ENCODE assay signal across 26 cellular contexts in the genomic region with DNA sequence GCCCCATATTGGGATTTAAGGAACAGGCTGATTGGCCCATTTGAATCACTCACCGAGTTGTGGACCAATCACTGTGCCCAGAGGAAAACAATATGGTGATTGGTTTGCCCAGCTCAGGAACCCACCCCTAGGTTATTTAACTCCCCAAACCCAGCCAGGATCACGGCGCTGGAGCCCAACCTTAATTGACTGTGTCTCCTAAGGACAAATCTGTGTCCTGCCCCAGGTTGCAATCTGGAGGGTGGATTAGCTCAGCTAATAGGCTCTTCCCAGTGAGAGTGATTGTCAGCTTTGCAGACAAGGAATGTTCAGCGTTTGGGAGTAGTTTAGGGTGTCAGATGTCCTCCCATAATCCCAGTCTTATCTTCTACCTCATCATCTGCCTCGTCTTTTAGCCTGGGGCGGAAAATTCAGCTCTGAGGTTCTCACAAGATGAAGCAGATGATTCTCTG. TPM values are rescaled to one million over a fixed set of nuclear protein-coding genes. Genes with fewer than 3 reads are reported as not detected.
A peak's percentile ranks its signal among the peaks of the same experiment; 100 is the strongest.
DNase-seq lines count a peak whose midpoint lies in the region; ATAC-seq, FAIRE-seq and TF ChIP-seq lines count a peak whose summit lies in the region.
"Had no signal": no experiment of that assay in that cellular context is flagged by ENCODE, and none has a peak within 500 bp of the region (broad histone marks: within the 10 kb centered on the region; RNA-seq: fewer than 3 reads in every experiment).

No MANE protein-coding gene starts in this region.

- H3K9me3 ChIP-seq in WERI-Rb-1 (ENCODE audit: severe bottlenecking) = peaks cover 5% of the 10 kb centered on the region
- H3K9me3 ChIP-seq in mesenchymal stem cell (ENCODE audit: control insufficient read depth, low read length) = no peaks in the 10 kb centered on the region
- H3K9me3 ChIP-seq in kidney (ENCODE audit: control insufficient read depth in 1 of 2, low read length in 2 of 2) = no peaks in the 10 kb centered on the region
- H3K9me3 ChIP-seq: esophagus squamous epithelium, HAP-1, upper lobe of left lung had no signal

- H2AK5ac ChIP-seq in mesenchymal stem cell (ENCODE audit: low read length, severe bottlenecking) = no peak overlapping the region

- H3K9ac ChIP-seq in mesenchymal stem cell (ENCODE audit: low read length) (no peak overlapping the region), kidney (ENCODE audit: low read length in 2 of 2) (no peak overlapping the region)

- no peak overlapping the region for H3K23ac ChIP-seq in mesenchymal stem cell (ENCODE audit: low read length in 2 of 2)

- H2BK5ac ChIP-seq in mesenchymal stem cell (ENCODE audit: low read depth, low read length, poor library complexity, severe bottlenecking) = no peak overlapping the region

- no peak for TF ChIP-seq EP300 in Ishikawa (IDR thresholded peaks at IDR 0.05; ENCODE audit: borderline replicate concordance)

- H3K4me1 ChIP-seq in mesenchymal stem cell (ENCODE audit: control insufficient read depth, insufficient read depth, low read depth, low read length) (peaks cover 14% of the 10 kb centered on the region), kidney (ENCODE audit: control insufficient read depth in 1 of 2, insufficient read depth in 1 of 2, low read depth in 1 of 2, low read length in 2 of 2) (peaks cover 4 to 9% of the 10 kb centered on the region in 2 donors)

- H2BK15ac ChIP-seq in mesenchymal stem cell (ENCODE audit: low read depth, poor library complexity, severe bottlenecking) = no peak overlapping the region

- H3K27me3 Mint-ChIP-seq in endothelial cell (ENCODE audit: unreplicated experiment) = peaks cover 4% of the 10 kb centered on the region

- no peak overlapping the region for H3K4me2 ChIP-seq in mesenchymal stem cell (ENCODE audit: low read length, poor library complexity, severe bottlenecking)

- ATAC-seq in GM19023 (IDR thresholded peaks at IDR 0.05; ENCODE audit: unreplicated experiment) = no peak
- ATAC-seq: naive thymus-derived CD4-positive, alpha-beta T cell had no signal

- no peak for FAIRE-seq in kidney (lab: Jason Lieb, UNC)

- peak overlapping the region in 1 of 2 experiments; percentile 3 for H2BK12ac ChIP-seq in mesenchymal stem cell (ENCODE audit: low read length in 2 of 2)

- no peak for TF ChIP-seq RAD21 in Ishikawa (IDR thresholded peaks at IDR 0.05; ENCODE audit: low read depth)

- H3K36me3 ChIP-seq in WERI-Rb-1 = no peaks in the 10 kb centered on the region
- H3K36me3 ChIP-seq in mesenchymal stem cell (ENCODE audit: control insufficient read depth in 1 of 2, insufficient read depth in 2 of 2, low read depth in 1 of 2, low read length in 2 of 2) = no peaks in the 10 kb centered on the region
- no peaks in the 10 kb centered on the region for H3K36me3 ChIP-seq in kidney (ENCODE audit: control insufficient read depth in 1 of 2, insufficient read depth in 2 of 2, low read length in 2 of 2)
- H3K36me3 ChIP-seq: esophagus squamous epithelium, HAP-1, upper lobe of left lung had no signal

- H3K27ac Mint-ChIP-seq in endothelial cell (ENCODE audit: unreplicated experiment) = no peak overlapping the region
- H3K27ac Mint-ChIP-seq: activated B cell treated with CpG ODN at 0.5 μM for 24 hours; activated CD4-positive, alpha-beta memory T cell treated with anti-CD3 and anti-CD28 coated beads, Interleukin-2, amount 10 ng/mL, durations not matched to agents 7 days and 5 days; CD4-positive, alpha-beta memory T cell; T-helper 1 cell treated with Interleukin-12 subunit alpha and Interleukin-12 subunit beta and Interleukin-4 antibody, amounts not matched to agents 30 μg/mL and 1 μg/mL, for 36 hours had no signal

- WGBS in mesenchymal stem cell = 81% methylated on average over 6 of the region's 6 CpGs

- TF ChIP-seq CTCF in WERI-Rb-1 (IDR thresholded peaks at IDR 0.05; ENCODE audit: low read depth, low read length) (no peak), kidney (IDR thresholded peaks at IDR 0.05; ENCODE audit: borderline replicate concordance, extremely low read depth, insufficient read depth) (no peak), GM13977 (IDR thresholded peaks at IDR 0.05; ENCODE audit: extremely low read depth, insufficient read depth, missing control alignments) (no peak), endothelial cell (IDR thresholded peaks at IDR 0.05; ENCODE audit: unreplicated experiment) (no peak)

- H3K4me3 Mint-ChIP-seq in endothelial cell (ENCODE audit: unreplicated experiment) = no peak overlapping the region
- H3K4me3 Mint-ChIP-seq: activated B cell treated with CpG ODN at 0.5 μM for 24 hours; activated CD4-positive, alpha-beta memory T cell treated with anti-CD3 and anti-CD28 coated beads, Interleukin-2, amount 10 ng/mL, durations not matched to agents 7 days and 5 days; CD4-positive, alpha-beta memory T cell; naive thymus-derived CD4-positive, alpha-beta T cell; T-helper 1 cell treated with Interleukin-12 subunit alpha and Interleukin-12 subunit beta and Interleukin-4 antibody, amounts not matched to agents 30 μg/mL and 1 μg/mL, for 36 hours had no signal

- H3K27ac ChIP-seq in WERI-Rb-1 = no peak overlapping the region
- no peak overlapping the region for H3K27ac ChIP-seq in mesenchymal stem cell (ENCODE audit: low read length, poor library complexity, severe bottlenecking)
- no peak overlapping the region for H3K27ac ChIP-seq in kidney (ENCODE audit: low read depth in 2 of 2, low read length in 2 of 2)
- H3K27ac ChIP-seq: esophagus squamous epithelium, upper lobe of left lung had no signal

- H3K4me1 Mint-ChIP-seq in endothelial cell (ENCODE audit: unreplicated experiment) = peaks cover 15% of the 10 kb centered on the region

- DNase-seq in GM03348 (ENCODE audit: low spot score) (peak; percentile 18), WERI-Rb-1 (peak; percentile 94), mesenchymal stem cell (no peak), kidney (no peak), GM13977 (ENCODE audit: low spot score) (no peak), endothelial cell (ENCODE audit: low spot score) (no peak)
- DNase-seq: activated B cell treated with CpG ODN at 0.5 μM for 24 hours; activated CD4-positive, alpha-beta memory T cell treated with anti-CD3 and anti-CD28 coated beads, Interleukin-2, amount 10 ng/mL, durations not matched to agents 7 days and 5 days; activated naive CD4-positive, alpha-beta T cell; anterior cingulate cortex; caudate nucleus; CD4-positive, alpha-beta memory T cell; DMS79 treated with DMSO at 0.1 percent for 48 hours; esophagus squamous epithelium; glutamatergic neuron; KG1; naive thymus-derived CD4-positive, alpha-beta T cell; NCI-H187 treated with DMSO at 0.1 percent for 48 hours; SHP77 treated with DMSO at 0.1 percent for 48 hours; stimulated activated CD4-positive, alpha-beta T cell treated with anti-CD3 and anti-CD28 coated beads, Interleukin-2, amount 100 ng/mL, for 24 hours; stimulated activated naive CD4-positive, alpha-beta T cell treated with Interleukin-2 at 50 U/mL for 16 hours; upper lobe of left lung had no signal

- H3K9me3 Mint-ChIP-seq in endothelial cell (ENCODE audit: unreplicated experiment) = no peaks in the 10 kb centered on the region
- H3K9me3 Mint-ChIP-seq: activated B cell treated with CpG ODN at 0.5 μM for 24 hours; activated CD4-positive, alpha-beta memory T cell treated with anti-CD3 and anti-CD28 coated beads, Interleukin-2, amount 10 ng/mL, durations not matched to agents 7 days and 5 days; T-helper 1 cell treated with Interleukin-12 subunit alpha and Interleukin-12 subunit beta and Interleukin-4 antibody, amounts not matched to agents 30 μg/mL and 1 μg/mL, for 36 hours had no signal

- no peak overlapping the region for H2AFZ ChIP-seq in mesenchymal stem cell (ENCODE audit: low read depth, low read length)

- H3K14ac ChIP-seq in mesenchymal stem cell (ENCODE audit: low read length in 2 of 2) = no peak overlapping the region

- peaks cover 7% of the 10 kb centered on the region for H3K36me3 Mint-ChIP-seq in endothelial cell (ENCODE audit: low read depth, unreplicated experiment)
- H3K36me3 Mint-ChIP-seq: CD4-positive, alpha-beta memory T cell had no signal

- no peak overlapping the region for H2BK120ac ChIP-seq in mesenchymal stem cell (ENCODE audit: low read depth, low read length)

- H3K79me1 ChIP-seq in mesenchymal stem cell (replicated peaks; ENCODE audit: low read length, poor library complexity, severe bottlenecking) = peaks cover 10% of the 10 kb centered on the region

- H3K18ac ChIP-seq in mesenchymal stem cell (ENCODE audit: low read depth in 1 of 2, low read length in 2 of 2) = peak overlapping the region; percentile 18 to 49

- no peak overlapping the region for H3K4ac ChIP-seq in mesenchymal stem cell (ENCODE audit: low read depth in 1 of 2, low read length in 2 of 2)

- in situ Hi-C loops in GM13977 (cut with MboI; ENCODE audit: low pct_unique_long_range_greater_than_20kb, low sequenced_read_pairs, unreplicated experiment) = no loop called here

- no peak overlapping the region for H4K91ac ChIP-seq in mesenchymal stem cell (ENCODE audit: low read length)

- peak overlapping the region; percentile 7 for H4K8ac ChIP-seq in mesenchymal stem cell (ENCODE audit: low read length)

- H3K27me3 ChIP-seq in WERI-Rb-1 (ENCODE audit: insufficient read depth, low read depth, severe bottlenecking) (peaks cover 65% of the 10 kb centered on the region), mesenchymal stem cell (ENCODE audit: control insufficient read depth in 1 of 2, insufficient read depth in 1 of 2, low read length in 2 of 2) (peaks cover 0 to 8% of the 10 kb centered on the region in 2 experiments)
- H3K27me3 ChIP-seq: esophagus squamous epithelium, upper lobe of left lung had no signal

- intact Hi-C loops in kidney (cut with DNase I) = no loop called here

- no peak overlapping the region for H3K4me3 ChIP-seq in WERI-Rb-1 (ENCODE audit: low read depth, low read length)
- H3K4me3 ChIP-seq in mesenchymal stem cell (ENCODE audit: insufficient read depth in 1 of 2, low read depth in 1 of 2, low read length in 2 of 2) = no peak overlapping the region
- no peak overlapping the region for H3K4me3 ChIP-seq in kidney (ENCODE audit: low read length in 2 of 2)
- H3K4me3 ChIP-seq: esophagus squamous epithelium, HAP-1, upper lobe of left lung had no signal

RNA-seq across cellular contexts. Expression of gene ZNF358, which starts 3.5 kb away (rescaled TPM):
- 104 TPM for polyA plus RNA-seq in mesenchymal stem cell (2013, experiment 1 of 2)
- polyA plus RNA-seq in mesenchymal stem cell (2013, experiment 2 of 2) = 105 TPM
- total RNA-seq in kidney (39.1 TPM), endothelial cell (ENCODE audit: unreplicated experiment) (87.4 TPM)
- 79.1 TPM for polyA plus RNA-seq in kidney (ENCODE audit: insufficient read depth, low read depth, low replicate concordance)

RNA-seq across cellular contexts. Expression of gene MCOLN1, which starts 10.0 kb away (rescaled TPM):
- 37.2 TPM for polyA plus RNA-seq in mesenchymal stem cell (2013, experiment 1 of 2)
- 35.0 TPM for polyA plus RNA-seq in mesenchymal stem cell (2013, experiment 2 of 2)
- total RNA-seq in kidney = 24.0 TPM
- 25.7 TPM for polyA plus RNA-seq in kidney (ENCODE audit: insufficient read depth, low read depth, low replicate concordance)
- 24.2 TPM for total RNA-seq in endothelial cell (ENCODE audit: unreplicated experiment)

RNA-seq across cellular contexts. Expression of gene PNPLA6, which starts 23.1 kb away (rescaled TPM):
- polyA plus RNA-seq in mesenchymal stem cell (2013, experiment 1 of 2) = 65.6 TPM
- polyA plus RNA-seq in mesenchymal stem cell (2013, experiment 2 of 2) = 65.2 TPM
- total RNA-seq in kidney (101 TPM), endothelial cell (ENCODE audit: unreplicated experiment) (129 TPM)
- 80.9 TPM for polyA plus RNA-seq in kidney (ENCODE audit: insufficient read depth, low read depth, low replicate concordance)

RNA-seq across cellular contexts. Expression of gene PEX11G, which starts 23.6 kb away (rescaled TPM):
- 0.87 TPM for polyA plus RNA-seq in mesenchymal stem cell (2013, experiment 1 of 2)
- 0.90 TPM for polyA plus RNA-seq in mesenchymal stem cell (2013, experiment 2 of 2)
- 7.8 TPM for total RNA-seq in kidney
- polyA plus RNA-seq in kidney (ENCODE audit: insufficient read depth, low read depth, low replicate concordance) = 20.8 TPM
- total RNA-seq in endothelial cell (ENCODE audit: unreplicated experiment) = 3.8 TPM

Comparison
In these comparisons a context has a peak if more than half of its experiments do, and no peak if none do; other contexts are left out.
1. DNase-seq: peak in GM03348 (single experiment) and WERI-Rb-1 (single experiment); none in mesenchymal stem cell (single experiment), kidney (single experiment), GM13977 (single experiment) and endothelial cell (single experiment).